Comparison of ENCODE assay signal across 1 cellular context in the genomic region with DNA sequence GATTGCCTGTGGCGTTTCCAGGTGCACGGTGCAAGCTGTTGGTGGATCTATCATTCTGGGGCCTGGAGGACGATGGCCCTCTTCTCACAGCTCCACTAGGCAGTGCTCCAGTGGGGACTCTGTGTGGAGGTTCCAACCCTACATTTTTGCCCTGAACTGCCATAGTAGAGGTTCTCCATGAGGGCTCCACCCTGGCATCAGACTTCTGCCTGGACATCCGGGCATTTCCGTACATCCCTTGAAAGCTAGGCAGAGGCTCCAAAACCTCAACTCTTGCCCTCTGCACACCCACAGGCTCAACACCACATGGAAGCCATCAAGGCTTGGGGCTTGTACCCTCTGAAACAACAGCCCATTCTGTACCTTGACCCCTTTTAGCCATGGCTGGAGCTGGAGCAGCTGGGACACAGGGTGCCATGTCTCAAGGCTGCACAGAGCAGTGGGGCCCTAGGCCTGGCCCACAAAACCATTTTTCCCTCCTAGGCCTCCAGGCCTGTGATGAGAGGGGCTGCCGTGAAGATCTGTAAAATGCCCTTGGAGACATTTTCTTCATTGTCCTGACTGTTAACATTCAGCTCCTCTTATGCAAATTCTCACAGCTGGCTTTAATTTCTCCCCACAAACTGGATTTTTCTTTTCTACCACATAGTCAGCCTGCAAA.
TF ChIP-seq lines count a peak whose summit lies in the region.

No MANE protein-coding gene starts in this region.

TF ChIP-seq in GM23338, 12 proteins besides CTCF, POLR2A, EP300 and RAD21 (continued from another document):
- TF ChIP-seq ZNF462 (CRISPR knock-in tag; IDR thresholded peaks at IDR 0.05), result no peak
